ENCODE assay signal across 1 cellular context in genomic region chrX:41667631-41668030, GRCh38.
A peak's percentile ranks its signal among the peaks of the same experiment; 100 is the strongest.
TF ChIP-seq lines count a peak whose summit lies in the region.

No MANE protein-coding gene starts in this region.

TF ChIP-seq in K562, 482 proteins besides CTCF, POLR2A, EP300 and RAD21:
- TF ChIP-seq FOXJ3 (CRISPR knock-in tag; IDR thresholded peaks at IDR 0.05) (no peak), JUND (IDR thresholded peaks at IDR 0.05; ENCODE audit: borderline replicate concordance, low read depth, low read length) (0 out of 2 replicates have a peak, but pooled peaks have one; percentile 11), JUND (tag; IDR thresholded peaks at IDR 0.05; ENCODE audit: borderline replicate concordance, low read depth, low read length) (no peak), CCAR2 (IDR thresholded peaks at IDR 0.05; ENCODE audit: low read depth, low read length) (no peak), U2AF1 (optimal IDR thresholded peaks at IDR 0.05; ENCODE audit: low read depth, low read length) (no peak)
